Comparison of ENCODE assay signal across 9 cellular contexts in genomic region chr1:236642763-236643162, GRCh38. TPM values are rescaled to one million over a fixed set of nuclear protein-coding genes. Genes with fewer than 3 reads are reported as not detected.
"Had no signal": no experiment of that assay in that cellular context is flagged by ENCODE, and none has a peak within 500 bp of the region (broad histone marks: within the 10 kb centered on the region; RNA-seq: fewer than 3 reads in every experiment).

No MANE protein-coding gene starts in this region.

- H3K4me2 ChIP-seq: KMS-11 had no signal

- H3K9me3 Mint-ChIP-seq: IgD-negative memory B cell had no signal

- DNase-seq: IMR-90, KBM-7, KG1 had no signal

- H3K4me3 Mint-ChIP-seq: IgD-negative memory B cell had no signal

- H3K27me3 Mint-ChIP-seq: IgD-negative memory B cell had no signal

- ATAC-seq: HepG2 had no signal

- H3K4me1 Mint-ChIP-seq: IgD-negative memory B cell had no signal

- FAIRE-seq: HepG2, HTR-8/SVneo had no signal

- H3K27ac ChIP-seq: HL-60, KMS-11 had no signal

- H3K9ac ChIP-seq: KMS-11 had no signal

- H3K27ac Mint-ChIP-seq: IgD-negative memory B cell had no signal

- H3K36me3 Mint-ChIP-seq: IgD-negative memory B cell had no signal

RNA-seq across cellular contexts. Expression of gene ACTN2, which starts 43.5 kb away (rescaled TPM):
- total RNA-seq: HT-29 had no signal
- polyA plus RNA-seq: IgD-negative memory B cell, IMR-90 had no signal
